ENCODE assay signal across 8 cellular contexts in genomic region chr10:104268691-104269645, GRCh38. TPM values are rescaled to one million over a fixed set of nuclear protein-coding genes. Genes with fewer than 3 reads are reported as not detected.
DNase-seq lines count a peak whose midpoint lies in the region; TF ChIP-seq lines count a peak whose summit lies in the region.

Gene GSTO2, plus strand, starts transcription at chr10:104269184. Its CDS starts 5,732 bp downstream, at chr10:104274916.

- H3K36me3 ChIP-seq in CD4-positive, alpha-beta memory T cell (ENCODE audit: insufficient read depth, low read length), result peaks cover 8% of the 10 kb centered on the region

- H3K27ac Mint-ChIP-seq in CD4-positive, alpha-beta memory T cell, result peak within 1 kb of the TSS; percentile 91 to 99 (median 96)
- H3K27ac Mint-ChIP-seq in endothelial cell (ENCODE audit: unreplicated experiment), result peak within 1 kb of the TSS; percentile 95
- H3K27ac Mint-ChIP-seq in mesothelial cell of epicardium, result peak within 1 kb of the TSS; percentile 94

- POLR2A ChIA-PET in CD4-positive, alpha-beta memory T cell (lab: Charles Lee; ENCODE audit: partially characterized antibody), result interaction anchor here (0.6 to 4.3 kb wide), 15 partner anchors 9 to 685 kb away, joined by 3 to 59 read pairs (median 5); partner anchors contain the start of genes CFAP43, CFAP58, GSTO1 and ITPRIP

- peaks cover 49% of the 10 kb centered on the region for H3K4me1 ChIP-seq in CD4-positive, alpha-beta memory T cell (ENCODE audit: insufficient read depth, low read length)

- H3K27me3 ChIP-seq in CD4-positive, alpha-beta memory T cell (ENCODE audit: insufficient read depth, low read length), result no peaks in the 10 kb centered on the region

- DNase-seq in CD4-positive, alpha-beta memory T cell, result peak; percentile 97 to 100 (median 99)
- peak; percentile 99 for DNase-seq in GM20000 (ENCODE audit: low spot score)
- DNase-seq in HT-29 (ENCODE audit: low spot score), result peak; percentile 98
- peak; percentile 100 for DNase-seq in NOMO-1 treated with DMSO at 0.1 percent for 48 hours (lab: John Stamatoyannopoulos, UW; ENCODE audit: unreplicated experiment)
- DNase-seq in activated CD8-positive, alpha-beta memory T cell treated with anti-CD3 and anti-CD28 coated beads, Interleukin-2, amount 50 U/mL, for 48 hours, result peak; percentile 97
- DNase-seq in endothelial cell (ENCODE audit: low spot score), result peak; percentile 97
- DNase-seq in mesothelial cell of epicardium (ENCODE audit: low spot score in 2 of 2, unreplicated experiment in 2 of 2), result peak; percentile 96 to 97
- DNase-seq in stimulated activated CD8-positive, alpha-beta memory T cell treated with anti-CD3 and anti-CD28 coated beads, Interleukin-15, amount 100 ng/mL, for 4 hours (ENCODE audit: low read depth in 2 of 2), result peak; percentile 96 to 98

- H3K27ac ChIP-seq in CD4-positive, alpha-beta memory T cell (ENCODE audit: low read depth, low read length), result peak within 1 kb of the TSS; percentile 90

- TF ChIP-seq CTCF in GM20000 (IDR thresholded peaks at IDR 0.05; ENCODE audit: extremely low read depth, missing control alignments) (no peak), endothelial cell (IDR thresholded peaks at IDR 0.05; ENCODE audit: unreplicated experiment) (no peak), mesothelial cell of epicardium (IDR thresholded peaks at IDR 0.05; ENCODE audit: unreplicated experiment) (no peak)

- H3K4me3 ChIP-seq in CD4-positive, alpha-beta memory T cell (ENCODE audit: low read length in 2 of 2), result peak within 1 kb of the TSS; percentile 67 to 89

- H3K9me3 ChIP-seq in CD4-positive, alpha-beta memory T cell (ENCODE audit: control insufficient read depth in 1 of 2, low read length in 2 of 2), result no peaks in the 10 kb centered on the region

- intact Hi-C loops in CD4-positive, alpha-beta memory T cell (cut with micrococcal nuclease), result loop anchor here (1.0 to 5.0 kb wide), 6 partner anchors 13 to 380 kb away; partner anchors contain the start of genes CFAP43, ITPRIP and SLK

- peaks cover 22 to 41% of the 10 kb centered on the region in 2 donors for H3K36me3 Mint-ChIP-seq in CD4-positive, alpha-beta memory T cell
- H3K36me3 Mint-ChIP-seq in endothelial cell (ENCODE audit: low read depth, unreplicated experiment) (peaks cover 3% of the 10 kb centered on the region), mesothelial cell of epicardium (peaks cover 21% of the 10 kb centered on the region)

- peak within 1 kb of the TSS; percentile 91 to 96 (median 92) for H3K4me3 Mint-ChIP-seq in CD4-positive, alpha-beta memory T cell
- H3K4me3 Mint-ChIP-seq in endothelial cell (ENCODE audit: unreplicated experiment) (peak within 1 kb of the TSS; percentile 93), mesothelial cell of epicardium (peak within 1 kb of the TSS; percentile 88)

- H3K9me3 Mint-ChIP-seq in CD4-positive, alpha-beta memory T cell, result no peaks in the 10 kb centered on the region
- H3K9me3 Mint-ChIP-seq in endothelial cell (ENCODE audit: unreplicated experiment), result no peaks in the 10 kb centered on the region
- no peaks in the 10 kb centered on the region for H3K9me3 Mint-ChIP-seq in mesothelial cell of epicardium

- CTCF ChIA-PET in CD4-positive, alpha-beta memory T cell (lab: Charles Lee; ENCODE audit: partially characterized antibody), result interaction anchor here (0.7 to 1.6 kb wide), 5 partner anchors 15 to 556 kb away, joined by 3 to 11 read pairs (median 6); partner anchors contain the start of genes CFAP58 and GSTO1

- H3K4me1 Mint-ChIP-seq in CD4-positive, alpha-beta memory T cell, result peaks cover 28 to 56% (median 39%) of the 10 kb centered on the region in 4 donors
- H3K4me1 Mint-ChIP-seq in endothelial cell (ENCODE audit: unreplicated experiment) (peaks cover 5% of the 10 kb centered on the region), mesothelial cell of epicardium (peaks cover 14% of the 10 kb centered on the region)

- H3K27me3 Mint-ChIP-seq in CD4-positive, alpha-beta memory T cell, result no peaks in the 10 kb centered on the region
- H3K27me3 Mint-ChIP-seq in endothelial cell (ENCODE audit: unreplicated experiment) (no peaks in the 10 kb centered on the region), mesothelial cell of epicardium (ENCODE audit: low read depth) (no peaks in the 10 kb centered on the region)

RNA-seq across cellular contexts. Expression of gene GSTO2, which starts in this region (rescaled TPM):
- 1 to 10 TPM; 1.6 to 2.3 TPM for total RNA-seq in CD4-positive, alpha-beta memory T cell
- 1 to 10 TPM in 1 of 2 donors, under 1 TPM in 1; 0.94 to 1.2 TPM for polyA plus RNA-seq in CD4-positive, alpha-beta memory T cell
- 31.4 and 31.8 TPM in 2 replicates for total RNA-seq in HT-29 (2014; rRNA removed; shearing (Covaris generic))
- 5.9 TPM for total RNA-seq in endothelial cell (ENCODE audit: unreplicated experiment)
- 11.7 to 13.5 TPM (median 12.7 TPM) in 3 replicates for total RNA-seq in mesothelial cell of epicardium

Comparison
In these comparisons a context has a peak if more than half of its experiments do, and no peak if none do; other contexts are left out.
1. Peak in every context shown above with its lines: DNase-seq, H3K4me3 ChIP-seq and H3K27ac ChIP-seq.